ENCODE assay signal across 22 cellular contexts in the genomic region with DNA sequence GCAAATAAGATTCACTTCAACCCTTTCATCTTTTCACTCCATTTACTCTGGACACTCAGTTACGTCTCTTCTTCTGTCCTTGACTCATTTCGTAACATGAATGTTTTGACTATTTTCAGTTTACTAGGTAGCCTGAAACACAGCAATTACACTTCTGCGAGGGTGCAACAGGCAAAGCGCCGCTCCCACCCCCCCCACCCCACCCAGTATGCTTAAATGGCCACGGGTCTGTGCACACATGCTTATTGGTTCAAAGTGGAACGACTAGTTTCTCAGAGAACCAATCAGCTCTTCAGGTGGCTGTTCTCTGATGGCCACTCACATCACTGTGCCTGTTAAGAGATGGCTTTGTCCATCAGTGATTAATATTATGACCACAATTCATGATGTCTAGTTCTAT. TPM values are rescaled to one million over a fixed set of nuclear protein-coding genes. Genes with fewer than 3 reads are reported as not detected.
A peak's percentile ranks its signal among the peaks of the same experiment; 100 is the strongest.
DNase-seq lines count a peak whose midpoint lies in the region; ATAC-seq and TF ChIP-seq lines count a peak whose summit lies in the region.
"Had no signal": no experiment of that assay in that cellular context is flagged by ENCODE, and none has a peak within 500 bp of the region (broad histone marks: within the 10 kb centered on the region; RNA-seq: fewer than 3 reads in every experiment).

No MANE protein-coding gene starts in this region.

- TF ChIP-seq CTCF in GM10266 (IDR thresholded peaks at IDR 0.05; ENCODE audit: control insufficient read depth, insufficient read depth, low read depth, missing control alignments), result no peak

- ATAC-seq in GM19351 (IDR thresholded peaks at IDR 0.05; ENCODE audit: unreplicated experiment) (peak; percentile 25), HG03196 (IDR thresholded peaks at IDR 0.05; ENCODE audit: unreplicated experiment) (peak; percentile 25), esophagus mucosa (no peak)
- ATAC-seq: GM12878, heart left ventricle had no signal

- peak; percentile 38 for DNase-seq in GM10266 (ENCODE audit: extremely low spot score)
- DNase-seq in SK-N-DZ (ENCODE audit: low spot score), result peak; percentile 27
- no peak for DNase-seq in AML-193 (lab: John Stamatoyannopoulos, UW)
- no peak for DNase-seq in cerebellar nuclear complex (lab: John Stamatoyannopoulos, UW)
- DNase-seq in activated CD4-positive, alpha-beta T cell treated with anti-CD3 and anti-CD28 coated beads for 4 hours, result no peak
- DNase-seq: activated CD4-positive, alpha-beta T cell treated with anti-CD3 and anti-CD28 coated beads, Interleukin-2, amount 10 ng/mL, durations not matched to agents 24 days and 14 days; activated naive CD4-positive, alpha-beta T cell treated with anti-CD3 and anti-CD28 coated beads for 36 hours; anterior cingulate cortex; Calu3; heart left ventricle; immature natural killer cell; Karpas-422; NCI-H1105 treated with DMSO at 0.1 percent for 48 hours; NCI-H69; stimulated activated CD8-positive, alpha-beta memory T cell treated with anti-CD3 and anti-CD28 coated beads, Interleukin-4, amount 100 ng/mL, for 48 hours; substantia nigra had no signal

RNA-seq across cellular contexts. Expression of a gene that starts 3.5 kb away (rescaled TPM):
- 10.2 and 13.2 TPM in 2 replicates for polyA plus RNA-seq in SK-N-DZ (2014; cell fraction: cytosol; rRNA removed)
- polyA plus RNA-seq in SK-N-DZ (2014; cell fraction: nucleus; rRNA removed), result 17.0 and 23.5 TPM in 2 replicates
- 0.08 TPM for total RNA-seq in esophagus mucosa
- total RNA-seq: Calu3, chondrocyte, lower leg skin had no signal

Comparison
In these comparisons a context has a peak if more than half of its experiments do, and no peak if none do; other contexts are left out.
1. DNase-seq: peak in GM10266 (single experiment) and SK-N-DZ (single experiment); none in AML-193 (0 of 2), cerebellar nuclear complex (0 of 2) and activated CD4-positive, alpha-beta T cell treated with anti-CD3 and anti-CD28 coated beads for 4 hours (0 of 2).